Comparison of ENCODE assay signal across 11 cellular contexts in genomic region chr1:67732750-67733151, GRCh38. TPM values are rescaled to one million over a fixed set of nuclear protein-coding genes. Genes with fewer than 3 reads are reported as not detected.
DNase-seq lines count a peak whose midpoint lies in the region; ATAC-seq and TF ChIP-seq lines count a peak whose summit lies in the region.
"Had no signal": no experiment of that assay in that cellular context is flagged by ENCODE, and none has a peak within 500 bp of the region (broad histone marks: within the 10 kb centered on the region; RNA-seq: fewer than 3 reads in every experiment).

No MANE protein-coding gene starts in this region.

- 41 to 54% (median 47%) methylated on average over 6 of the region's 6 CpGs for WGBS in spleen, 5 donors

- H3K4me3 Mint-ChIP-seq in activated CD4-positive, alpha-beta T cell treated with anti-CD3 and anti-CD28 coated beads, Interleukin-2, amount 10 ng/mL, durations not matched to agents 24 days and 14 days = no peak overlapping the region
- no peak overlapping the region for H3K4me3 Mint-ChIP-seq in nephron progenitor cell

- intact Hi-C loops in activated CD4-positive, alpha-beta T cell treated with anti-CD3 and anti-CD28 coated beads, Interleukin-2, amount 10 ng/mL, durations not matched to agents 24 days and 14 days (cut with micrococcal nuclease) = no loop called here
- intact Hi-C loops in ascending aorta (cut with DNase I) = no loop called here
- intact Hi-C loops in spleen (cut with DNase I; ENCODE audit: low total_unique reads) = no loop called here

- H3K27ac Mint-ChIP-seq in activated CD4-positive, alpha-beta T cell treated with anti-CD3 and anti-CD28 coated beads, Interleukin-2, amount 10 ng/mL, durations not matched to agents 24 days and 14 days = no peak overlapping the region
- H3K27ac Mint-ChIP-seq in nephron progenitor cell = no peak overlapping the region

- H3K27ac ChIP-seq in ascending aorta (peak overlapping the region; percentile 68 to 72), spleen (peak overlapping the region in 5 of 8 donors; percentile 49 to 77 (median 60))
- H3K27ac ChIP-seq: epithelial cell of prostate had no signal

- H3K36me3 ChIP-seq in ascending aorta (no peaks in the 10 kb centered on the region), spleen (no peaks in the 10 kb centered on the region)

- no peaks in the 10 kb centered on the region for H3K9me3 Mint-ChIP-seq in activated CD4-positive, alpha-beta T cell treated with anti-CD3 and anti-CD28 coated beads, Interleukin-2, amount 10 ng/mL, durations not matched to agents 24 days and 14 days
- no peaks in the 10 kb centered on the region for H3K9me3 Mint-ChIP-seq in nephron progenitor cell

- no peak overlapping the region for H3K4me3 ChIP-seq in ascending aorta
- H3K4me3 ChIP-seq in spleen = no peak overlapping the region
- H3K4me3 ChIP-seq: A549 had no signal

- H3K9me3 ChIP-seq in ascending aorta = no peaks in the 10 kb centered on the region
- H3K9me3 ChIP-seq in spleen = no peaks in the 10 kb centered on the region
- H3K9me3 ChIP-seq: A549 had no signal

- H3K36me3 Mint-ChIP-seq in activated CD4-positive, alpha-beta T cell treated with anti-CD3 and anti-CD28 coated beads, Interleukin-2, amount 10 ng/mL, durations not matched to agents 24 days and 14 days (ENCODE audit: low read depth) = no peaks in the 10 kb centered on the region
- H3K36me3 Mint-ChIP-seq in nephron progenitor cell (ENCODE audit: low read depth) = no peaks in the 10 kb centered on the region

- H3K27me3 Mint-ChIP-seq in activated CD4-positive, alpha-beta T cell treated with anti-CD3 and anti-CD28 coated beads, Interleukin-2, amount 10 ng/mL, durations not matched to agents 24 days and 14 days = peaks cover 3% of the 10 kb centered on the region
- peaks cover 11% of the 10 kb centered on the region for H3K27me3 Mint-ChIP-seq in nephron progenitor cell (ENCODE audit: low read depth, poor library complexity)

- no peak for TF ChIP-seq CTCF in ascending aorta (IDR thresholded peaks at IDR 0.05)
- TF ChIP-seq CTCF in spleen (IDR thresholded peaks at IDR 0.05 in 8 of 11, conservative IDR thresholded peaks at IDR 0.05 in 3 of 11) = no peak
- TF ChIP-seq CTCF in nephron progenitor cell (IDR thresholded peaks at IDR 0.05) = no peak

- H3K4me1 Mint-ChIP-seq in activated CD4-positive, alpha-beta T cell treated with anti-CD3 and anti-CD28 coated beads, Interleukin-2, amount 10 ng/mL, durations not matched to agents 24 days and 14 days = peaks cover 29% of the 10 kb centered on the region
- peaks cover 46% of the 10 kb centered on the region for H3K4me1 Mint-ChIP-seq in nephron progenitor cell

- no peak for TF ChIP-seq POLR2A in spleen (IDR thresholded peaks at IDR 0.05)

- H3K4me1 ChIP-seq in ascending aorta (peaks cover 27 to 44% of the 10 kb centered on the region in 2 donors), spleen (peaks cover 26 to 60% (median 51%) of the 10 kb centered on the region in 6 donors)

- DNase-seq in activated CD4-positive, alpha-beta T cell treated with anti-CD3 and anti-CD28 coated beads, Interleukin-2, amount 10 ng/mL, durations not matched to agents 24 days and 14 days = peak; percentile 63
- no peak for DNase-seq in activated CD4-positive, alpha-beta T cell treated with anti-CD3 and anti-CD28 coated beads, Interleukin-2, amount 50 U/mL, for 48 hours
- DNase-seq in ascending aorta (ENCODE audit: low spot score in 2 of 2) = peak in 1 of 2 donors; percentile 72
- DNase-seq in spleen = no peak
- no peak for DNase-seq in nephron progenitor cell
- DNase-seq in DMS153 (lab: John Stamatoyannopoulos, UW) = no peak
- DNase-seq in D341Med (ENCODE audit: low spot score) = no peak
- DNase-seq: stimulated activated naive CD8-positive, alpha-beta T cell treated with anti-CD3 and anti-CD28 coated beads, Interleukin-15, Interleukin-2, amounts not matched to agents 100 U/mL and 50 U/mL, for 24 hours had no signal

- ATAC-seq in HG03097 (IDR thresholded peaks at IDR 0.05; ENCODE audit: low FRiP score, unreplicated experiment) = peak; percentile 44
- ATAC-seq: A549; stimulated activated naive CD8-positive, alpha-beta T cell treated with anti-CD3 and anti-CD28 coated beads, Interleukin-15, Interleukin-2, amounts not matched to agents 100 U/mL and 50 U/mL, for 24 hours had no signal

- H3K27me3 ChIP-seq in ascending aorta (no peaks in the 10 kb centered on the region), spleen (replicated peaks in 1 of 7) (no peaks in the 10 kb centered on the region)

RNA-seq across cellular contexts. Expression of gene GADD45A, which starts 47.8 kb away (rescaled TPM):
- total RNA-seq in activated CD4-positive, alpha-beta T cell treated with anti-CD3 and anti-CD28 coated beads, Interleukin-2, amount 10 ng/mL, durations not matched to agents 24 days and 14 days = 33.4 and 36.7 TPM in 2 replicates
- total RNA-seq in ascending aorta (111 TPM), spleen (10 to 100 TPM; 19.7 to 63.7 (median 31.7) TPM)
- 10 to 100 TPM; 17.5 to 19.9 (median 18.9) TPM for polyA plus RNA-seq in spleen
